ENCODE assay signal across 24 cellular contexts in genomic region chr17:81000089-81000630, GRCh38. TPM values are rescaled to one million over a fixed set of nuclear protein-coding genes. Genes with fewer than 3 reads are reported as not detected.
DNase-seq lines count a peak whose midpoint lies in the region; ATAC-seq, FAIRE-seq and TF ChIP-seq lines count a peak whose summit lies in the region.
"Had no signal": no experiment of that assay in that cellular context is flagged by ENCODE, and none has a peak within 500 bp of the region (broad histone marks: within the 10 kb centered on the region; RNA-seq: fewer than 3 reads in every experiment).

No MANE protein-coding gene starts in this region.

- intact Hi-C loops in activated CD4-positive, alpha-beta T cell treated with anti-CD3 and anti-CD28 coated beads for 36 hours (cut with DNase I, micrococcal nuclease), result no loop called here
- intact Hi-C loops in K562 (cut with micrococcal nuclease) (no loop called here), spleen (cut with DNase I; ENCODE audit: low total_unique reads) (no loop called here)

- in situ Hi-C loops in K562 (cut with MboI), result loop anchor here (5.0 kb wide), 1 partner anchor 227 kb away; no protein-coding TSS in a partner anchor

- DNase-seq in activated CD4-positive, alpha-beta T cell treated with anti-CD3 and anti-CD28 coated beads for 36 hours, result peak; percentile 6
- DNase-seq in activated CD4-positive, alpha-beta T cell treated with anti-CD3 and anti-CD28 coated beads for 1 hour, result no peak
- DNase-seq in K562 (ENCODE audit: extremely low read depth in 1 of 4, low spot score in 3 of 4) (peak in 1 of 4 experiments; percentile 11), spleen (peak; percentile 58), T-helper 2 cell (no peak)
- DNase-seq: Calu3; CD8-positive, alpha-beta memory T cell; DMS53; GDM1; HFFc6; KG1; NCI-H1092; NCI-H1436; NCI-H1930; NCI-H510A; NCI-H774; NK-92 treated with Interleukin-12 subunit alpha and Interleukin-12 subunit beta, amount 100 ng/mL, for 24 hours; SJCRH30 had no signal

- no peak for FAIRE-seq in K562 (lab: Jason Lieb, UNC)

- H3K9me3 ChIP-seq in K562 (replicated peaks; ENCODE audit: control insufficient read depth, insufficient read depth, low read depth, low read length) (no peaks in the 10 kb centered on the region), liver (ENCODE audit: control insufficient read depth in 4 of 4, low read length in 3 of 4) (no peaks in the 10 kb centered on the region), spleen (no peaks in the 10 kb centered on the region)
- H3K9me3 ChIP-seq: BLaER1 treated with 17β-estradiol and CSF1 and Interleukin-3, amounts not matched to agents 10 nM and 100 nM; SJCRH30 had no signal

- no peaks in the 10 kb centered on the region for H3K9me3 Mint-ChIP-seq in activated CD4-positive, alpha-beta T cell treated with anti-CD3 and anti-CD28 coated beads for 36 hours (ENCODE audit: low read depth)
- H3K9me3 Mint-ChIP-seq: HFFc6 had no signal

- peaks cover 19 to 73% of the 10 kb centered on the region in 2 experiments for H3K4me1 ChIP-seq in K562 (replicated peaks in 1 of 2; ENCODE audit: control insufficient read depth in 2 of 2, insufficient read depth in 2 of 2, low read length in 2 of 2)
- H3K4me1 ChIP-seq in liver (ENCODE audit: control insufficient read depth in 4 of 4, insufficient read depth in 4 of 4, low read length in 3 of 4), result peaks cover 14 to 32% (median 26%) of the 10 kb centered on the region in 4 donors
- H3K4me1 ChIP-seq in spleen, result peaks cover 9 to 55% (median 30%) of the 10 kb centered on the region in 6 donors

- TF ChIP-seq RAD21 in K562 (CRISPR knock-in tag; conservative IDR thresholded peaks at IDR 0.05 in 1 of 2, IDR thresholded peaks at IDR 0.05 in 1 of 2) (no peak), liver (IDR thresholded peaks at IDR 0.05) (no peak)

- no peak overlapping the region for H3K4me2 ChIP-seq in K562 (ENCODE audit: insufficient read depth, low read length)
- H3K4me2 ChIP-seq: BLaER1 treated with 17β-estradiol and CSF1 and Interleukin-3, amounts not matched to agents 10 nM and 100 nM had no signal

- no peak overlapping the region for H3K4me3 Mint-ChIP-seq in activated CD4-positive, alpha-beta T cell treated with anti-CD3 and anti-CD28 coated beads for 36 hours
- H3K4me3 Mint-ChIP-seq: CD8-positive, alpha-beta memory T cell; H9; HFFc6 had no signal

- ATAC-seq in activated CD4-positive, alpha-beta T cell treated with anti-CD3 and anti-CD28 coated beads for 36 hours, result no peak
- ATAC-seq in K562, result no peak
- ATAC-seq in GM19023 (IDR thresholded peaks at IDR 0.05; ENCODE audit: unreplicated experiment), result no peak
- no peak for ATAC-seq in GM18517 (IDR thresholded peaks at IDR 0.05; ENCODE audit: unreplicated experiment)

- TF ChIP-seq CTCF in K562 (IDR thresholded peaks at IDR 0.05 in 2 of 3, conservative IDR thresholded peaks at IDR 0.05 in 1 of 3; ENCODE audit: insufficient read depth in 2 of 3, low read depth in 1 of 3, low read length in 3 of 3) (no peak), liver (IDR thresholded peaks at IDR 0.05; ENCODE audit: low read depth, low read length, missing input control) (no peak), spleen (IDR thresholded peaks at IDR 0.05 in 8 of 11, conservative IDR thresholded peaks at IDR 0.05 in 3 of 11) (no peak)

- peaks cover 16% of the 10 kb centered on the region for H3K36me3 Mint-ChIP-seq in activated CD4-positive, alpha-beta T cell treated with anti-CD3 and anti-CD28 coated beads for 36 hours (ENCODE audit: low read depth)

- 88% methylated on average over 15 of the region's 20 CpGs for WGBS in K562 (ENCODE audit: insufficient coverage, low coverage, missing lambda C conversion rate)
- WGBS in liver, result 92% methylated on average over 20 of the region's 20 CpGs
- 92 to 94% (median 93%) methylated on average over 8 to 20 of the region's 20 CpGs; no CpG with 5 or more reads in 1 of the 5 donors for WGBS in spleen, 5 donors

- no peak overlapping the region for H2AFZ ChIP-seq in K562 (ENCODE audit: low read depth, low read length)

- peaks cover 46% of the 10 kb centered on the region; the same call in 1 of the 3 replicates for H3K36me3 ChIP-seq in K562 (ENCODE audit: control insufficient read depth, insufficient read depth, low read length)
- peaks cover 5 to 39% (median 24%) of the 10 kb centered on the region in 4 donors for H3K36me3 ChIP-seq in liver (ENCODE audit: control insufficient read depth in 4 of 4, insufficient read depth in 3 of 4, low read depth in 1 of 4, low read length in 3 of 4)
- peaks cover 5 to 59% (median 52%) of the 10 kb centered on the region in 6 donors for H3K36me3 ChIP-seq in spleen

- no peak for TF ChIP-seq EP300 in K562 (IDR thresholded peaks at IDR 0.05; ENCODE audit: low read length)

- H3K9ac ChIP-seq in K562 (ENCODE audit: insufficient read depth in 1 of 2, low read depth in 2 of 2, low read length in 2 of 2) (peak overlapping the region in 1 of 2 experiments; percentile 45; a peak in 1 of 4 replicates), liver (ENCODE audit: low read depth in 1 of 2, low read length in 2 of 2) (no peak overlapping the region)
- H3K9ac ChIP-seq: BLaER1 treated with 17β-estradiol and CSF1 and Interleukin-3, amounts not matched to agents 10 nM and 100 nM had no signal

- H3K27me3 ChIP-seq in K562 (ENCODE audit: control insufficient read depth in 2 of 2, insufficient read depth in 2 of 2, low read length in 2 of 2), result no peaks in the 10 kb centered on the region
- peaks cover 0 to 6% (median 0%) of the 10 kb centered on the region in 4 donors for H3K27me3 ChIP-seq in liver (ENCODE audit: control insufficient read depth in 4 of 4, insufficient read depth in 4 of 4, low read length in 3 of 4)
- peaks cover 0 to 42% (median 23%) of the 10 kb centered on the region in 7 donors for H3K27me3 ChIP-seq in spleen (replicated peaks in 1 of 7)

- no peak overlapping the region for H3K4me3 ChIP-seq in K562
- H3K4me3 ChIP-seq in liver (ENCODE audit: low read depth in 1 of 3, low read length in 3 of 3), result no peak overlapping the region
- H3K4me3 ChIP-seq in spleen, result no peak overlapping the region
- H3K4me3 ChIP-seq: BLaER1 treated with 17β-estradiol and CSF1 and Interleukin-3, amounts not matched to agents 10 nM and 100 nM; SJCRH30 had no signal

- CTCF ChIA-PET in activated CD4-positive, alpha-beta T cell treated with anti-CD3 and anti-CD28 coated beads for 36 hours (lab: Charles Lee), result no interaction called here
- CTCF ChIA-PET in K562 (lab: Yijun Ruan, JAX; ENCODE audit: low intra/inter-chr PET ratio), result no interaction called here

- H3K27ac ChIP-seq in K562 (ENCODE audit: extremely low read depth, low read depth, low read length) (no peak overlapping the region), liver (ENCODE audit: low read depth in 1 of 2, low read length in 2 of 2) (peak overlapping the region; percentile 12 to 38), spleen (no peak overlapping the region)
- H3K27ac ChIP-seq: 22Rv1; BLaER1 treated with 17β-estradiol and CSF1 and Interleukin-3, amounts not matched to agents 10 nM and 100 nM; SJCRH30 had no signal

- H3K4me1 Mint-ChIP-seq in activated CD4-positive, alpha-beta T cell treated with anti-CD3 and anti-CD28 coated beads for 36 hours, result peaks cover 10% of the 10 kb centered on the region

- POLR2A ChIA-PET in activated CD4-positive, alpha-beta T cell treated with anti-CD3 and anti-CD28 coated beads for 36 hours (lab: Charles Lee), result no interaction called here
- POLR2A ChIA-PET in K562 (lab: Yijun Ruan, JAX), result interaction anchor here (2.9 kb wide), 1 partner anchor 20 kb away, joined by 13 read pairs; no protein-coding TSS in a partner anchor

- H3K27me3 Mint-ChIP-seq in activated CD4-positive, alpha-beta T cell treated with anti-CD3 and anti-CD28 coated beads for 36 hours, result peaks cover 18% of the 10 kb centered on the region

- H3K9me1 ChIP-seq in K562 (ENCODE audit: control insufficient read depth, insufficient read depth, low read length), result no peaks in the 10 kb centered on the region

- H4K20me1 ChIP-seq in K562 (replicated peaks; ENCODE audit: control insufficient read depth, insufficient read depth, low read length), result no peaks in the 10 kb centered on the region

- H3K79me2 ChIP-seq in K562 (ENCODE audit: control insufficient read depth, insufficient read depth, low read length), result no peaks in the 10 kb centered on the region

- H3K27ac Mint-ChIP-seq in activated CD4-positive, alpha-beta T cell treated with anti-CD3 and anti-CD28 coated beads for 36 hours, result no peak overlapping the region
- H3K27ac Mint-ChIP-seq: CD8-positive, alpha-beta memory T cell; HFFc6 had no signal

- BruUV-seq in K562 (replicated peaks; lab: Mats Ljungman, UMichigan), result no TSS peak

- TF ChIP-seq POLR2A in K562 (conservative IDR thresholded peaks at IDR 0.05) (no peak), spleen (IDR thresholded peaks at IDR 0.05) (no peak)

RNA-seq across cellular contexts. Expression of gene CHMP6, which starts 8.5 kb away (rescaled TPM):
- 10 to 100 TPM; 15.9 to 19.4 TPM for total RNA-seq in activated CD4-positive, alpha-beta T cell treated with anti-CD3 and anti-CD28 coated beads for 36 hours
- total RNA-seq in K562 (2011; cell fraction: chromatin; rRNA removed; ENCODE audit: low replicate concordance), result 33.8 and 66.2 TPM in 2 replicates
- 40.5 and 47.9 TPM in 2 replicates for total RNA-seq in K562 (2011; cell fraction: nucleolus; rRNA removed)
- total RNA-seq in K562 (2011; cell fraction: nucleoplasm; rRNA removed), result 22.9 and 24.6 TPM in 2 replicates
- 10.3 and 12.9 TPM in 2 replicates for total RNA-seq in K562 (2014; rRNA removed)
- 14.4 and 15.7 TPM in 2 replicates for total RNA-seq in K562 (2014; rRNA removed; fragmentation: Illumina TruSeq; extraction: Trizol)
- total RNA-seq in K562 (2015; rRNA removed; fragmentation: Illumina TruSeq; extraction: Trizol), result 12.7 and 13.8 TPM in 2 replicates
- total RNA-seq in K562 (2021), result 25.6 and 26.8 TPM in 2 replicates
- polyA plus RNA-seq in K562 (2011; rRNA removed), result 8.0 and 13.4 TPM in 2 replicates
- polyA plus RNA-seq in K562 (2011; cell fraction: cytosol; rRNA removed), result 10.5 and 35.5 TPM in 2 replicates
- polyA plus RNA-seq in K562 (2011; cell fraction: nucleus; rRNA removed), result 10.7 and 20.1 TPM in 2 replicates
- 13.7 and 20.1 TPM in 2 replicates for polyA plus RNA-seq in K562 (2012)
- 11.4 and 15.5 TPM in 2 replicates for polyA plus RNA-seq in K562 (2014; fragmentation: Illumina TruSeq; extraction: Trizol)
- 1 to 10 TPM in 1 of 2 experiments, under 1 TPM in 1; 0.25 to 1.8 TPM for polyA plus RNA-seq in K562 (2014; fragmentation: Nextera tagmentation; extraction: Ambion mirVana)
- polyA plus RNA-seq in K562 (2014; rRNA removed), result 28.3 and 30.4 TPM in 2 replicates
- polyA minus RNA-seq in K562 (2011; rRNA and poly(A)+ RNA removed), result 11.2 and 15.9 TPM in 2 replicates
- polyA minus RNA-seq in K562 (2011; cell fraction: cytosol; rRNA and poly(A)+ RNA removed), result 5.0 and 8.7 TPM in 2 replicates
- polyA minus RNA-seq in K562 (2011; cell fraction: nucleus; rRNA and poly(A)+ RNA removed), result 13.5 and 13.7 TPM in 2 replicates
- total RNA-seq in liver, result 10 to 100 TPM in 1 of 2 donors, 1 to 10 TPM in 1; 9.6 to 14.5 TPM
- polyA plus RNA-seq in liver, result 10 to 100 TPM; 19.0 to 24.0 TPM
- total RNA-seq in spleen, result 10 to 100 TPM; 23.0 to 35.7 (median 31.5) TPM
- 10 to 100 TPM; 24.0 to 41.1 (median 25.4) TPM for polyA plus RNA-seq in spleen

RNA-seq across cellular contexts. Expression of gene BAIAP2, which starts 34.8 kb away (rescaled TPM):
- 1 to 10 TPM; 4.6 to 5.0 TPM for total RNA-seq in activated CD4-positive, alpha-beta T cell treated with anti-CD3 and anti-CD28 coated beads for 36 hours
- total RNA-seq in K562 (2011; cell fraction: chromatin; rRNA removed; ENCODE audit: low replicate concordance), result 69.8 and 141 TPM in 2 replicates
- total RNA-seq in K562 (2011; cell fraction: nucleolus; rRNA removed), result 54.5 and 61.0 TPM in 2 replicates
- 40.5 and 42.0 TPM in 2 replicates for total RNA-seq in K562 (2011; cell fraction: nucleoplasm; rRNA removed)
- total RNA-seq in K562 (2014; rRNA removed), result 26.7 and 31.9 TPM in 2 replicates
- 14.2 and 17.7 TPM in 2 replicates for total RNA-seq in K562 (2014; rRNA removed; fragmentation: Illumina TruSeq; extraction: Trizol)
- total RNA-seq in K562 (2015; rRNA removed; fragmentation: Illumina TruSeq; extraction: Trizol), result 18.4 and 21.2 TPM in 2 replicates
- total RNA-seq in K562 (2021), result 44.7 and 51.6 TPM in 2 replicates
- polyA plus RNA-seq in K562 (2011; rRNA removed), result 9.8 and 13.6 TPM in 2 replicates
- polyA plus RNA-seq in K562 (2011; cell fraction: cytosol; rRNA removed), result 9.8 and 28.7 TPM in 2 replicates
- polyA plus RNA-seq in K562 (2011; cell fraction: nucleus; rRNA removed), result 37.7 and 77.3 TPM in 2 replicates
- 37.1 and 42.6 TPM in 2 replicates for polyA plus RNA-seq in K562 (2012)
- 20.7 and 30.0 TPM in 2 replicates for polyA plus RNA-seq in K562 (2014; fragmentation: Illumina TruSeq; extraction: Trizol)
- 1 to 10 TPM; 2.3 to 2.4 TPM for polyA plus RNA-seq in K562 (2014; fragmentation: Nextera tagmentation; extraction: Ambion mirVana)
- polyA plus RNA-seq in K562 (2014; rRNA removed), result 17.3 and 23.2 TPM in 2 replicates
- 11.9 and 13.6 TPM in 2 replicates for polyA minus RNA-seq in K562 (2011; rRNA and poly(A)+ RNA removed)
- 22.8 and 24.8 TPM in 2 replicates for polyA minus RNA-seq in K562 (2011; cell fraction: cytosol; rRNA and poly(A)+ RNA removed)
- 38.3 and 38.6 TPM in 2 replicates for polyA minus RNA-seq in K562 (2011; cell fraction: nucleus; rRNA and poly(A)+ RNA removed)
- total RNA-seq in liver, result 10 to 100 TPM in 1 of 2 donors, 1 to 10 TPM in 1; 8.1 to 42.5 TPM
- 10 to 100 TPM; 47.3 to 61.3 TPM for polyA plus RNA-seq in liver
- total RNA-seq in spleen, result 10 to 100 TPM; 12.7 to 33.2 (median 23.4) TPM
- 10 to 100 TPM in 1 of 3 donors, 1 to 10 TPM in 2; 2.8 to 11.8 (median 4.4) TPM for polyA plus RNA-seq in spleen

Comparison
In these comparisons a context has a peak if more than half of its experiments do, and no peak if none do; other contexts are left out.
1. DNase-seq: peak in activated CD4-positive, alpha-beta T cell treated with anti-CD3 and anti-CD28 coated beads for 36 hours (single experiment) and spleen (single experiment); none in activated CD4-positive, alpha-beta T cell treated with anti-CD3 and anti-CD28 coated beads for 1 hour (single experiment) and T-helper 2 cell (0 of 5).
2. H3K27ac ChIP-seq: peak in liver (2 of 2); none in K562 (single experiment) and spleen (0 of 8).